Comparison of ENCODE assay signal across 9 cellular contexts in genomic region chr17:78884148-78884870, GRCh38. TPM values are rescaled to one million over a fixed set of nuclear protein-coding genes. Genes with fewer than 3 reads are reported as not detected.
DNase-seq lines count a peak whose midpoint lies in the region; ATAC-seq, FAIRE-seq and TF ChIP-seq lines count a peak whose summit lies in the region.
"Had no signal": no experiment of that assay in that cellular context is flagged by ENCODE, and none has a peak within 500 bp of the region (broad histone marks: within the 10 kb centered on the region; RNA-seq: fewer than 3 reads in every experiment).

No MANE protein-coding gene starts in this region.

- H3K9ac ChIP-seq in GM23248 (peak overlapping the region; percentile 81), keratinocyte (ENCODE audit: control insufficient read depth, extremely low read depth, insufficient read depth, low read length) (no peak overlapping the region), skeletal muscle tissue (ENCODE audit: low read depth in 1 of 3, low read length in 3 of 3) (peak overlapping the region in 2 of 3 donors; percentile 30 to 76)

- no peak overlapping the region for H3K27ac Mint-ChIP-seq in stimulated activated naive CD8-positive, alpha-beta T cell treated with anti-CD3 and anti-CD28 coated beads, Interleukin-15, amount 100 ng/mL, for 72 hours
- H3K27ac Mint-ChIP-seq in activated naive CD8-positive, alpha-beta T cell treated with anti-CD3 and anti-CD28 coated beads, Interleukin-2, amount 50 U/mL, for 24 hours, result no peak overlapping the region

- peak overlapping the region; percentile 59 for H3K4me3 ChIP-seq in GM23248
- peak overlapping the region; percentile 28 to 59 (median 33) for H3K4me3 ChIP-seq in breast epithelium
- H3K4me3 ChIP-seq in keratinocyte (ENCODE audit: control insufficient read depth in 2 of 3, extremely low read depth in 1 of 3, insufficient read depth in 2 of 3, low read depth in 1 of 3, low read length in 3 of 3), result no peak overlapping the region
- peak overlapping the region; percentile 4 to 55 (median 35) for H3K4me3 ChIP-seq in skeletal muscle tissue (ENCODE audit: low read length in 3 of 3)

- H3K9me2 ChIP-seq in GM23248 (ENCODE audit: insufficient read depth), result no peaks in the 10 kb centered on the region

- 13 to 16% methylated on average over 21 of the region's 21 CpGs for WGBS in GM23248 (ENCODE audit: low coverage in 1 of 2, low lambda C conversion rate in 2 of 2, missing lambda C conversion rate in 2 of 2), 2 experiments

- peaks cover 49% of the 10 kb centered on the region for H3K4me1 Mint-ChIP-seq in stimulated activated naive CD8-positive, alpha-beta T cell treated with anti-CD3 and anti-CD28 coated beads, Interleukin-15, amount 100 ng/mL, for 72 hours
- peaks cover 26% of the 10 kb centered on the region for H3K4me1 Mint-ChIP-seq in activated naive CD8-positive, alpha-beta T cell treated with anti-CD3 and anti-CD28 coated beads, Interleukin-2, amount 50 U/mL, for 24 hours

- peak overlapping the region; percentile 97 for H3K27ac ChIP-seq in GM23248
- H3K27ac ChIP-seq in breast epithelium, result peak overlapping the region; percentile 85 to 98
- H3K27ac ChIP-seq in keratinocyte (ENCODE audit: control insufficient read depth, insufficient read depth, low read length), result no peak overlapping the region
- peak overlapping the region; percentile 82 for H3K27ac ChIP-seq in skeletal muscle tissue (ENCODE audit: low read depth, low read length)

- H3K4me3 Mint-ChIP-seq in stimulated activated naive CD8-positive, alpha-beta T cell treated with anti-CD3 and anti-CD28 coated beads, Interleukin-15, amount 100 ng/mL, for 72 hours, result no peak overlapping the region
- H3K4me3 Mint-ChIP-seq in activated naive CD8-positive, alpha-beta T cell treated with anti-CD3 and anti-CD28 coated beads, Interleukin-2, amount 50 U/mL, for 24 hours, result no peak overlapping the region

- peaks cover 6% of the 10 kb centered on the region for H3K27me3 Mint-ChIP-seq in stimulated activated naive CD8-positive, alpha-beta T cell treated with anti-CD3 and anti-CD28 coated beads, Interleukin-15, amount 100 ng/mL, for 72 hours
- peaks cover 2% of the 10 kb centered on the region for H3K27me3 Mint-ChIP-seq in activated naive CD8-positive, alpha-beta T cell treated with anti-CD3 and anti-CD28 coated beads, Interleukin-2, amount 50 U/mL, for 24 hours

- H3K4me2 ChIP-seq in GM23248 (ENCODE audit: unreplicated experiment) (peak overlapping the region; percentile 76), keratinocyte (ENCODE audit: control insufficient read depth, extremely low read depth, insufficient read depth, low read depth, low read length) (peak overlapping the region; percentile 32)

- no peaks in the 10 kb centered on the region for H3K9me3 Mint-ChIP-seq in stimulated activated naive CD8-positive, alpha-beta T cell treated with anti-CD3 and anti-CD28 coated beads, Interleukin-15, amount 100 ng/mL, for 72 hours
- H3K9me3 Mint-ChIP-seq in activated naive CD8-positive, alpha-beta T cell treated with anti-CD3 and anti-CD28 coated beads, Interleukin-2, amount 50 U/mL, for 24 hours, result no peaks in the 10 kb centered on the region

- in situ Hi-C loops in GM23248 (cut with MboI), result no loop called here

- intact Hi-C loops in breast epithelium (cut with DNase I; ENCODE audit: low total_unique reads), result no loop called here

- peaks cover 61% of the 10 kb centered on the region for H3F3A ChIP-seq in GM23248 (ENCODE audit: insufficient read depth)

- H3K9me3 ChIP-seq in GM23248 (ENCODE audit: low read depth) (no peaks in the 10 kb centered on the region), breast epithelium (no peaks in the 10 kb centered on the region), keratinocyte (ENCODE audit: control insufficient read depth, low read depth, low read length) (no peaks in the 10 kb centered on the region), skeletal muscle tissue (ENCODE audit: control insufficient read depth in 3 of 3, low read length in 3 of 3) (no peaks in the 10 kb centered on the region)

- FAIRE-seq in keratinocyte (lab: Jason Lieb, UNC), result no peak

- H3K4me1 ChIP-seq in GM23248 (ENCODE audit: insufficient read depth), result peaks cover 40% of the 10 kb centered on the region
- peaks cover 19 to 20% of the 10 kb centered on the region in 2 donors for H3K4me1 ChIP-seq in breast epithelium
- H3K4me1 ChIP-seq in keratinocyte (ENCODE audit: control insufficient read depth, extremely low read depth, insufficient read depth, low read length), result peaks cover 9% of the 10 kb centered on the region
- H3K4me1 ChIP-seq in skeletal muscle tissue (ENCODE audit: control insufficient read depth in 3 of 3, insufficient read depth in 3 of 3, low read length in 3 of 3), result peaks cover 62 to 69% (median 68%) of the 10 kb centered on the region in 3 donors

- H3K36me3 ChIP-seq in GM23248 (ENCODE audit: low read depth) (no peaks in the 10 kb centered on the region), breast epithelium (no peaks in the 10 kb centered on the region), keratinocyte (ENCODE audit: control insufficient read depth in 2 of 2, extremely low read depth in 1 of 2, insufficient read depth in 2 of 2, low read length in 2 of 2) (no peaks in the 10 kb centered on the region), skeletal muscle tissue (ENCODE audit: control insufficient read depth in 3 of 3, insufficient read depth in 3 of 3, low read length in 3 of 3) (no peaks in the 10 kb centered on the region)

- H2AFZ ChIP-seq in GM23248, result no peak overlapping the region
- H2AFZ ChIP-seq in keratinocyte (ENCODE audit: control insufficient read depth, low read length), result no peak overlapping the region

- TF ChIP-seq CTCF in breast epithelium (IDR thresholded peaks at IDR 0.05) (no peak), keratinocyte (optimal IDR thresholded peaks at IDR 0.05 in 1 of 3, IDR thresholded peaks at IDR 0.05 in 1 of 3, conservative IDR thresholded peaks at IDR 0.05 in 1 of 3; ENCODE audit: extremely low read depth in 1 of 3, insufficient read depth in 2 of 3, low read length in 3 of 3) (no peak)

- dilution Hi-C loops in keratinocyte (cut with MboI; ENCODE audit: extremely low pct_ligation_motif_present, low sequenced_read_pairs), result no loop called here

- H3K36me3 Mint-ChIP-seq in activated naive CD8-positive, alpha-beta T cell treated with anti-CD3 and anti-CD28 coated beads, Interleukin-2, amount 50 U/mL, for 24 hours (ENCODE audit: low read depth), result no peaks in the 10 kb centered on the region

- DNase-seq in GM23248 (peak; percentile 55), breast epithelium (ENCODE audit: low spot score in 2 of 2) (no peak), keratinocyte (ENCODE audit: low read depth, low spot score) (no peak), DMS 273 (lab: John Stamatoyannopoulos, UW; ENCODE audit: unreplicated experiment) (no peak), NCI-H2171 treated with DMSO at 0.1 percent for 48 hours (lab: John Stamatoyannopoulos, UW) (no peak)
- no peak for DNase-seq in stimulated activated naive CD8-positive, alpha-beta T cell treated with anti-CD3 and anti-CD28 coated beads, Interleukin-15, amount 100 ng/mL, for 72 hours
- no peak for DNase-seq in activated naive CD8-positive, alpha-beta T cell treated with anti-CD3 and anti-CD28 coated beads, Interleukin-2, amount 50 U/mL, for 24 hours
- DNase-seq: activated effector memory CD4-positive, alpha-beta T cell treated with anti-CD3 and anti-CD28 coated beads, Interleukin-2, amount 50 U/mL, for 16 hours had no signal

- TF ChIP-seq POLR2A in breast epithelium (IDR thresholded peaks at IDR 0.05), result no peak

- H4K20me1 ChIP-seq in GM23248 (ENCODE audit: insufficient read depth) (no peaks in the 10 kb centered on the region), keratinocyte (ENCODE audit: control insufficient read depth, extremely low read depth, insufficient read depth, low read length) (no peaks in the 10 kb centered on the region)

- ATAC-seq in stimulated activated naive CD8-positive, alpha-beta T cell treated with anti-CD3 and anti-CD28 coated beads, Interleukin-15, amount 100 ng/mL, for 72 hours, result no peak
- no peak for ATAC-seq in activated naive CD8-positive, alpha-beta T cell treated with anti-CD3 and anti-CD28 coated beads, Interleukin-2, amount 50 U/mL, for 24 hours

- H3K9me1 ChIP-seq in keratinocyte (ENCODE audit: control insufficient read depth, extremely low read depth, insufficient read depth, low read length), result no peaks in the 10 kb centered on the region

- H3K27me3 ChIP-seq in GM23248 (replicated peaks; ENCODE audit: insufficient read depth), result no peaks in the 10 kb centered on the region
- no peaks in the 10 kb centered on the region for H3K27me3 ChIP-seq in breast epithelium
- H3K27me3 ChIP-seq in keratinocyte (ENCODE audit: control insufficient read depth, extremely low read depth, insufficient read depth, low read length), result peaks cover 11% of the 10 kb centered on the region
- peaks cover 0 to 23% (median 8%) of the 10 kb centered on the region in 3 donors for H3K27me3 ChIP-seq in skeletal muscle tissue (ENCODE audit: control insufficient read depth in 3 of 3, insufficient read depth in 3 of 3, low read length in 3 of 3)

- H3K79me2 ChIP-seq in GM23248 (ENCODE audit: insufficient read depth) (peaks cover 85% of the 10 kb centered on the region), keratinocyte (ENCODE audit: control insufficient read depth, insufficient read depth, low read length) (no peaks in the 10 kb centered on the region)

RNA-seq across cellular contexts. Expression of gene CEP295NL, which starts 18.7 kb away (rescaled TPM):
- total RNA-seq in GM23248 (2014; rRNA removed; shearing (Covaris generic)), result 0.11 and 1.0 TPM in 2 replicates
- 0.14 and 0.35 TPM in 2 replicates for polyA plus RNA-seq in GM23248 (2016; fragmentation: Nextera tagmentation; extraction: Ambion mirVana)
- total RNA-seq in breast epithelium, result 1 to 10 TPM; 1.8 to 7.2 (median 2.6) TPM
- polyA plus RNA-seq in keratinocyte, result not detected in 3 replicates
- polyA plus RNA-seq in keratinocyte (2011; ENCODE audit: low read depth), result 1.2 TPM
- polyA plus RNA-seq in keratinocyte (2011; cell fraction: cytosol; rRNA removed), result not detected in 2 replicates
- polyA plus RNA-seq in keratinocyte (2011; cell fraction: nucleus; rRNA removed), result 0.08 and 0.24 TPM in 2 replicates
- 0.28 TPM in 1 of 2 replicates, not detected in the other for polyA plus RNA-seq in keratinocyte (2012; ENCODE audit: low replicate concordance)
- polyA minus RNA-seq in keratinocyte, result not detected in 3 replicates
- polyA minus RNA-seq in keratinocyte (2011; cell fraction: cytosol; rRNA and poly(A)+ RNA removed), result not detected
- polyA minus RNA-seq in keratinocyte (2011; cell fraction: nucleus; rRNA and poly(A)+ RNA removed), result 0.62 TPM in 1 of 2 replicates, not detected in the other
- 1.6 TPM for total RNA-seq in skeletal muscle tissue

RNA-seq across cellular contexts. Expression of gene TIMP2, which starts 40.9 kb away (rescaled TPM):
- total RNA-seq in GM23248 (2014; rRNA removed; shearing (Covaris generic)), result 587 and 620 TPM in 2 replicates
- polyA plus RNA-seq in GM23248 (2016; fragmentation: Nextera tagmentation; extraction: Ambion mirVana) (102 and 103 TPM in 2 replicates), keratinocyte (1.2 to 5.7 TPM (median 2.3 TPM) in 3 replicates)
- total RNA-seq in breast epithelium (100 to 1,000 TPM in 2 of 3 donors, 10 to 100 TPM in 1; 72.0 to 344 (median 112) TPM), skeletal muscle tissue (39.7 TPM)
- 37.8 TPM for polyA plus RNA-seq in keratinocyte (2011; ENCODE audit: low read depth)
- 6.4 and 7.2 TPM in 2 replicates for polyA plus RNA-seq in keratinocyte (2011; cell fraction: cytosol; rRNA removed)
- 20.7 and 20.9 TPM in 2 replicates for polyA plus RNA-seq in keratinocyte (2011; cell fraction: nucleus; rRNA removed)
- 5.5 and 31.7 TPM in 2 replicates for polyA plus RNA-seq in keratinocyte (2012; ENCODE audit: low replicate concordance)
- polyA minus RNA-seq in keratinocyte, result 2.7 to 5.9 TPM (median 4.7 TPM) in 3 replicates
- 5.0 TPM for polyA minus RNA-seq in keratinocyte (2011; cell fraction: cytosol; rRNA and poly(A)+ RNA removed)
- polyA minus RNA-seq in keratinocyte (2011; cell fraction: nucleus; rRNA and poly(A)+ RNA removed), result 9.7 and 14.5 TPM in 2 replicates

RNA-seq across cellular contexts. Expression of gene USP36, which starts 43.7 kb away (rescaled TPM):
- total RNA-seq in GM23248 (2014; rRNA removed; shearing (Covaris generic)), result 30.2 and 35.5 TPM in 2 replicates
- polyA plus RNA-seq in GM23248 (2016; fragmentation: Nextera tagmentation; extraction: Ambion mirVana), result 19.9 and 22.3 TPM in 2 replicates
- total RNA-seq in breast epithelium, result 10 to 100 TPM; 50.2 to 58.8 (median 55.4) TPM
- 20.5 to 33.1 TPM (median 25.2 TPM) in 3 replicates for polyA plus RNA-seq in keratinocyte
- polyA plus RNA-seq in keratinocyte (2011; ENCODE audit: low read depth), result 31.5 TPM
- polyA plus RNA-seq in keratinocyte (2011; cell fraction: cytosol; rRNA removed), result 21.6 and 24.5 TPM in 2 replicates
- polyA plus RNA-seq in keratinocyte (2011; cell fraction: nucleus; rRNA removed), result 103 and 115 TPM in 2 replicates
- 29.7 and 39.1 TPM in 2 replicates for polyA plus RNA-seq in keratinocyte (2012; ENCODE audit: low replicate concordance)
- polyA minus RNA-seq in keratinocyte, result 34.0 to 79.8 TPM (median 57.4 TPM) in 3 replicates
- polyA minus RNA-seq in keratinocyte (2011; cell fraction: cytosol; rRNA and poly(A)+ RNA removed), result 14.2 TPM
- 36.2 and 64.4 TPM in 2 replicates for polyA minus RNA-seq in keratinocyte (2011; cell fraction: nucleus; rRNA and poly(A)+ RNA removed)
- 25.6 TPM for total RNA-seq in skeletal muscle tissue

Comparison
In these comparisons a context has a peak if more than half of its experiments do, and no peak if none do; other contexts are left out.
1. H3K4me3 ChIP-seq: peak in GM23248 (single experiment), breast epithelium (3 of 3) and skeletal muscle tissue (3 of 3); none in keratinocyte (0 of 3).